In the genomic region with DNA sequence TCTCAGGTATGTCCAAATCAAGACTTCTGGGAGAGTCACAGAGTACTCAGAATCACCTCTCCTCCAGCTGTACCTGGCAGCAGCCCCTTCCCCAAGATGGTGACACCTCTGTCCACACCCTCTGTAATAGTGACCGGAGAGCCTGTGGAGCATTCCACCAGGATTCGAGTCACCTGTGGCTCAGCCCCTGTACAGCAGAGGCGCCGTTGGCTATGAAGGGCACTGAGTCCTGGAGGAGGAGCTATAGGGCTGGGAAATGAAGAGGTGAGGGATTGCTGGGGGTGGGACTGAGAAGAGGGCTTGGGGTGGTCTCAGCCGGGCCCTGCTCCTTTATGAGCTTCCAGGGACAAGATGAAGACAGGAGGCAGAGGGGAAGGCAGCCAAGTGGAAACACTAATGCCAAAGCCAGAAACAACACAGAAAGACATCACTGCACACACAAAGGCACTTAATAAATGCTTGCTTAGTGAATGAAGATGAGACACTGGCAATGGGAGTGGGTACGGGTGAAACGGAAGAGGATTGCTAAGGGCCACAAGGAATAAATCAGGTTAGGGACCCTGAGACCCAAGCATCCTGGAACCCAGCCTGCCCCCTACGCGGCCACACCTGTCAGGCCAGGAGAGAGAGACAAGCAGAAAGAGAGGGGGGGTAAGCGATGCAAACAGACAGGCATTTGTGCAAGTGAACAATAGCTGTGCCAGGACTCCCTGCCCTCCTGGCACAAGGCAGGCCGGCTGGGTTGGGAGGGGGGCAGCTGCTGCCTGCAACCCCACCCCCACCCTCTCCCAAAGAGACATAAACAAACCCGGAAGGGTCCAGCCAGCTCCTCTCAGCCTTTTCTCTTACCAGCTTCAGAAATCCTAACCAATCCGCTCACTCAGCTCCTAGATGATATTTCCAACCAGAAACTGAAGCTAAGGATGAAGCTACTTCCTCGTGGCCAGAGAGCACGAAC, we compare ENCODE assay signal across 8 cellular contexts. TPM values are rescaled to one million over a fixed set of nuclear protein-coding genes. Genes with fewer than 3 reads are reported as not detected.
DNase-seq lines count a peak whose midpoint lies in the region; ATAC-seq and TF ChIP-seq lines count a peak whose summit lies in the region.

No MANE protein-coding gene starts in this region.

- TF ChIP-seq POLR2A in thyroid gland (IDR thresholded peaks at IDR 0.05) (no peak), erythroblast (IDR thresholded peaks at IDR 0.05; ENCODE audit: low read length) (no peak)

- H3K9me3 ChIP-seq in heart right ventricle (no peaks in the 10 kb centered on the region), thyroid gland (no peaks in the 10 kb centered on the region)

- H3K9me3 Mint-ChIP-seq in activated naive CD8-positive, alpha-beta T cell treated with anti-CD3 and anti-CD28 coated beads, Interleukin-2, amount 50 U/mL, for 24 hours, result no peaks in the 10 kb centered on the region

- peaks cover 0 to 37% (median 0%) of the 10 kb centered on the region in 9 donors for H3K36me3 ChIP-seq in heart right ventricle
- no peaks in the 10 kb centered on the region for H3K36me3 ChIP-seq in thyroid gland

- DNase-seq in heart right ventricle, result no peak
- no peak for DNase-seq in left ventricle myocardium superior
- no peak for DNase-seq in activated naive CD8-positive, alpha-beta T cell treated with anti-CD3 and anti-CD28 coated beads, Interleukin-2, amount 50 U/mL, for 24 hours
- peak; percentile 60 to 69 for DNase-seq in thyroid gland
- no peak for DNase-seq in NCI-H187 (lab: John Stamatoyannopoulos, UW)
- DNase-seq in AG08396 (ENCODE audit: low spot score), result no peak
- DNase-seq in erythroblast (lab: John Stamatoyannopoulos, UW), result no peak

- peak overlapping the region; percentile 95 for H3K4me3 Mint-ChIP-seq in activated naive CD8-positive, alpha-beta T cell treated with anti-CD3 and anti-CD28 coated beads, Interleukin-2, amount 50 U/mL, for 24 hours

- peak overlapping the region in 8 of 10 donors; percentile 28 to 97 (median 87) for H3K4me3 ChIP-seq in heart right ventricle
- H3K4me3 ChIP-seq in thyroid gland (replicated peaks in 1 of 3), result peak overlapping the region in 1 of 3 donors; percentile 90

- WGBS in heart right ventricle, 2 donors, result 26 to 28% methylated on average over 15 of the region's 15 CpGs
- WGBS in thyroid gland, 2 donors, result 17 to 25% methylated on average over 14 to 15 of the region's 15 CpGs

- H3K27me3 ChIP-seq in heart right ventricle (no peaks in the 10 kb centered on the region), layer of hippocampus (ENCODE audit: control insufficient read depth, insufficient read depth, low read length) (no peaks in the 10 kb centered on the region), thyroid gland (no peaks in the 10 kb centered on the region)

- H3K4me1 Mint-ChIP-seq in activated naive CD8-positive, alpha-beta T cell treated with anti-CD3 and anti-CD28 coated beads, Interleukin-2, amount 50 U/mL, for 24 hours, result peaks cover 72% of the 10 kb centered on the region

- H3K4me1 ChIP-seq in heart right ventricle, result peaks cover 42 to 89% (median 82%) of the 10 kb centered on the region in 9 donors
- peaks cover 78 to 83% of the 10 kb centered on the region in 2 donors for H3K4me1 ChIP-seq in thyroid gland

- ATAC-seq in heart right ventricle (no peak), left ventricle myocardium superior (no peak)
- no peak for ATAC-seq in activated naive CD8-positive, alpha-beta T cell treated with anti-CD3 and anti-CD28 coated beads, Interleukin-2, amount 50 U/mL, for 24 hours

- intact Hi-C loops in heart right ventricle (cut with DNase I) (loop anchor here in 4 of 10 donors (5.0 kb wide), 1 partner anchor 32 kb away; the partner anchor contains the start of gene RXFP4 (in 4 of the 4)), left ventricle myocardium superior (cut with micrococcal nuclease) (no loop called here), thyroid gland (cut with DNase I) (loop anchor here (5.0 kb wide), 1 partner anchor 32 kb away; the partner anchor contains the start of gene RXFP4)

- no peaks in the 10 kb centered on the region for H3K27me3 Mint-ChIP-seq in activated naive CD8-positive, alpha-beta T cell treated with anti-CD3 and anti-CD28 coated beads, Interleukin-2, amount 50 U/mL, for 24 hours

- peaks cover 50% of the 10 kb centered on the region for H3K36me3 Mint-ChIP-seq in activated naive CD8-positive, alpha-beta T cell treated with anti-CD3 and anti-CD28 coated beads, Interleukin-2, amount 50 U/mL, for 24 hours (ENCODE audit: low read depth)

- H3K27ac ChIP-seq in heart right ventricle (peak overlapping the region in 9 of 10 donors; percentile 86 to 99 (median 97)), layer of hippocampus (ENCODE audit: low read depth, low read length) (peak overlapping the region; percentile 97), thyroid gland (peak overlapping the region; percentile 94 to 96 (median 96))

- TF ChIP-seq CTCF in heart right ventricle (IDR thresholded peaks at IDR 0.05), result no peak
- peak in 2 of 6 experiments; percentile 6 to 8 for TF ChIP-seq CTCF in thyroid gland (IDR thresholded peaks at IDR 0.05)

- peak overlapping the region; percentile 95 for H3K27ac Mint-ChIP-seq in activated naive CD8-positive, alpha-beta T cell treated with anti-CD3 and anti-CD28 coated beads, Interleukin-2, amount 50 U/mL, for 24 hours

RNA-seq across cellular contexts. Expression of gene ARHGEF2, which starts 3.9 kb away (rescaled TPM):
- total RNA-seq in heart right ventricle (10 to 100 TPM; 48.6 to 79.8 (median 58.2) TPM), left ventricle myocardium superior (61.2 TPM), thyroid gland (10 to 100 TPM; 47.4 to 80.1 (median 66.6) TPM)
- 10 to 100 TPM; 22.7 to 38.0 TPM for polyA plus RNA-seq in heart right ventricle

RNA-seq across cellular contexts. Expression of gene RXFP4, which starts 33.0 kb away (rescaled TPM):
- total RNA-seq in heart right ventricle, result not detected
- under 1 TPM in 1 of 2 donors, not detected in 1; 0.04 TPM for polyA plus RNA-seq in heart right ventricle
- total RNA-seq in left ventricle myocardium superior, result not detected
- total RNA-seq in thyroid gland, result not detected

RNA-seq across cellular contexts. Expression of gene KHDC4, which starts 40.3 kb away (rescaled TPM):
- total RNA-seq in heart right ventricle (10 to 100 TPM; 17.6 to 30.3 (median 22.0) TPM), left ventricle myocardium superior (22.6 TPM), thyroid gland (100 to 1,000 TPM in 1 of 4 donors, 10 to 100 TPM in 3; 58.5 to 114 (median 60.6) TPM)
- 10 to 100 TPM; 14.3 to 33.8 TPM for polyA plus RNA-seq in heart right ventricle

RNA-seq across cellular contexts. Expression of gene SSR2, which starts 46.3 kb away (rescaled TPM):
- 100 to 1,000 TPM in 2 of 10 donors, 10 to 100 TPM in 8; 70.3 to 124 (median 73.7) TPM for total RNA-seq in heart right ventricle
- polyA plus RNA-seq in heart right ventricle, result 100 to 1,000 TPM in 1 of 2 donors, 10 to 100 TPM in 1; 66.1 to 322 TPM
- 75.8 TPM for total RNA-seq in left ventricle myocardium superior
- 100 to 1,000 TPM in 3 of 4 donors, 10 to 100 TPM in 1; 78.6 to 193 (median 130) TPM for total RNA-seq in thyroid gland

Comparison
In these comparisons a context has a peak if more than half of its experiments do, and no peak if none do; other contexts are left out.
1. DNase-seq: peak in thyroid gland (2 of 2); none in heart right ventricle (0 of 2), left ventricle myocardium superior (single experiment), activated naive CD8-positive, alpha-beta T cell treated with anti-CD3 and anti-CD28 coated beads, Interleukin-2, amount 50 U/mL, for 24 hours (single experiment), NCI-H187 (0 of 2), AG08396 (single experiment) and erythroblast (0 of 2).
2. Peak in every context shown above with its lines, with median percentiles within 50 percentile points of each other: H3K27ac ChIP-seq.